In the genomic region with DNA sequence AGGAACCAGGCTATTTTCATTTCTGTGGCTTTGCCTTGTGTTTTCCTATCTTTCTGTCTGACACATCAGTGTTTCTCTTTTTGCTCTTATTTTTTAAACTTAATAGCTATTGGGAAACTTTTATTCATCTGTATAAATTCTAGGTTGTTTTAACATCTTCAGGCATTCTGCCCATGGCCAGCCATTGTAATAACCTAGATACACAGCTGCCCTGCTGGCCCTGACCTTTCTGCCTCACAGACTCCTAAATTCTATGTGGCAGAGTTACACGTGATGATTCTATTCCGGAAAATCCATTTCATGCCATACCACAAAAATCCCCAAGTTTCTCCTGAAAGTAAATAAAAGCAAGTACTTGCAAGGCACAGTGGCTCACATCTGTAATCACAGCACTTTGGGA, we compare ENCODE assay signal across 12 cellular contexts.
"Had no signal": no experiment of that assay in that cellular context is flagged by ENCODE, and none has a peak within 500 bp of the region (broad histone marks: within the 10 kb centered on the region; RNA-seq: fewer than 3 reads in every experiment).

No MANE protein-coding gene starts in this region.

- H3K27ac Mint-ChIP-seq: naive thymus-derived CD4-positive, alpha-beta T cell; stimulated activated effector memory CD8-positive, alpha-beta T cell treated with anti-CD3 and anti-CD28 coated beads, Interleukin-12 subunit alpha, Interleukin-12 subunit beta, amount 100 ng/mL, for 72 hours; stimulated activated naive CD8-positive, alpha-beta T cell treated with anti-CD3 and anti-CD28 coated beads, Interleukin-15, Interleukin-2, amounts not matched to agents 100 ng/mL and 50 ng/mL, for 24 hours had no signal

- H3K36me3 Mint-ChIP-seq: naive thymus-derived CD4-positive, alpha-beta T cell; stimulated activated effector memory CD8-positive, alpha-beta T cell treated with anti-CD3 and anti-CD28 coated beads, Interleukin-12 subunit alpha, Interleukin-12 subunit beta, amount 100 ng/mL, for 72 hours had no signal

- H3K9me3 Mint-ChIP-seq: central memory CD8-positive, alpha-beta T cell; neural crest cell; stimulated activated effector memory CD8-positive, alpha-beta T cell treated with anti-CD3 and anti-CD28 coated beads, Interleukin-12 subunit alpha, Interleukin-12 subunit beta, amount 100 ng/mL, for 72 hours; stimulated activated naive CD8-positive, alpha-beta T cell treated with anti-CD3 and anti-CD28 coated beads, Interleukin-15, Interleukin-2, amounts not matched to agents 100 ng/mL and 50 ng/mL, for 24 hours had no signal

- H3K4me3 Mint-ChIP-seq: central memory CD8-positive, alpha-beta T cell; naive thymus-derived CD4-positive, alpha-beta T cell; neural crest cell; stimulated activated effector memory CD8-positive, alpha-beta T cell treated with anti-CD3 and anti-CD28 coated beads, Interleukin-12 subunit alpha, Interleukin-12 subunit beta, amount 100 ng/mL, for 72 hours; stimulated activated naive CD8-positive, alpha-beta T cell treated with anti-CD3 and anti-CD28 coated beads, Interleukin-15, Interleukin-2, amounts not matched to agents 100 ng/mL and 50 ng/mL, for 24 hours had no signal

- H3K27me3 Mint-ChIP-seq: stimulated activated naive CD8-positive, alpha-beta T cell treated with anti-CD3 and anti-CD28 coated beads, Interleukin-15, Interleukin-2, amounts not matched to agents 100 ng/mL and 50 ng/mL, for 24 hours had no signal

- H3K4me1 Mint-ChIP-seq: central memory CD8-positive, alpha-beta T cell; naive thymus-derived CD4-positive, alpha-beta T cell; stimulated activated effector memory CD8-positive, alpha-beta T cell treated with anti-CD3 and anti-CD28 coated beads, Interleukin-12 subunit alpha, Interleukin-12 subunit beta, amount 100 ng/mL, for 72 hours had no signal

- DNase-seq: effector memory CD4-positive, alpha-beta T cell; heart left ventricle; hippocampal formation; naive thymus-derived CD4-positive, alpha-beta T cell; right cardiac atrium; stimulated activated CD4-positive, alpha-beta T cell treated with anti-CD3 and anti-CD28 coated beads, Interleukin-4, amount 100 ng/mL, for 1 hour; stimulated activated CD8-positive, alpha-beta memory T cell treated with anti-CD3 and anti-CD28 coated beads, Interleukin-4, amount 100 ng/mL, for 48 hours; transverse colon had no signal
